Comparison of ENCODE assay signal across 20 cellular contexts in genomic region chr5:137440800-137441199, GRCh38.
"Had no signal": no experiment of that assay in that cellular context is flagged by ENCODE, and none has a peak within 500 bp of the region (broad histone marks: within the 10 kb centered on the region; RNA-seq: fewer than 3 reads in every experiment).

No MANE protein-coding gene starts in this region.

- H3K27me3 ChIP-seq: gastrocnemius medialis, heart right ventricle, testis, tibial nerve, vagina had no signal

- H3K36me3 ChIP-seq: gastrocnemius medialis, heart right ventricle, spleen, tibial nerve, upper lobe of right lung, vagina had no signal

- H3K4me3 ChIP-seq: gastrocnemius medialis, heart right ventricle, spleen, testis, tibial nerve, upper lobe of right lung, vagina had no signal

- DNase-seq: effector memory CD4-positive, alpha-beta T cell; gastrocnemius medialis; heart right ventricle; hypothalamus; kidney glomerular epithelial cell; mammary epithelial cell; naive thymus-derived CD4-positive, alpha-beta T cell; nephron progenitor cell; posterior cingulate gyrus; spleen; stimulated activated CD4-positive, alpha-beta T cell treated with anti-CD3 and anti-CD28 coated beads, Interleukin-15, amount 100 ng/mL, for 24 hours; stimulated activated CD4-positive, alpha-beta T cell treated with anti-CD3 and anti-CD28 coated beads, Interleukin-1b, Interleukin-23, amount 100 ng/mL, for 48 hours; stimulated activated CD4-positive, alpha-beta T cell treated with anti-CD3 and anti-CD28 coated beads, Interleukin-4, amount 100 ng/mL, for 24 hours; testis; upper lobe of right lung had no signal

- H3K4me1 ChIP-seq: gastrocnemius medialis, spleen, testis, tibial nerve, upper lobe of right lung had no signal

- ATAC-seq: esophagus mucosa; gastrocnemius medialis; heart right ventricle; naive thymus-derived CD4-positive, alpha-beta T cell; sciatic nerve; stimulated activated memory B cell treated with anti-CD40 and anti-IgM and Interleukin-4, amounts not matched to agents 10 μg/mL and 1 μg/mL and 100 μg/mL, for 72 hours; upper lobe of right lung had no signal

- H3K27ac ChIP-seq: gastrocnemius medialis, heart right ventricle, spleen, testis, tibial nerve, upper lobe of right lung, vagina had no signal

- H3K9me3 ChIP-seq: gastrocnemius medialis, heart right ventricle, spleen, testis, tibial nerve, upper lobe of right lung, vagina had no signal
